Comparison of ENCODE assay signal across 9 cellular contexts in genomic region chr11:128341280-128341679, GRCh38.
DNase-seq lines count a peak whose midpoint lies in the region; ATAC-seq and TF ChIP-seq lines count a peak whose summit lies in the region.
"Had no signal": no experiment of that assay in that cellular context is flagged by ENCODE, and none has a peak within 500 bp of the region (broad histone marks: within the 10 kb centered on the region; RNA-seq: fewer than 3 reads in every experiment).

No MANE protein-coding gene starts in this region.

- peak overlapping the region; percentile 95 for H3K27ac Mint-ChIP-seq in activated CD8-positive, alpha-beta memory T cell treated with anti-CD3 and anti-CD28 coated beads, Interleukin-2, amount 10 ng/mL, durations not matched to agents 7 days and 5 days
- H3K27ac Mint-ChIP-seq in activated T-helper 2 cell treated with anti-CD3 and anti-CD28 coated beads, Interferon-gamma antibody, Interleukin-2, Interleukin-4, amounts not matched to agents 10 μg/mL and 5 μg/mL and 100 μg/mL, durations not matched to agents 14 hours and 24 hours and 36 hours: peak overlapping the region; percentile 81
- H3K27ac Mint-ChIP-seq in mesothelial cell of epicardium: no peak overlapping the region

- intact Hi-C loops in activated T-helper 2 cell treated with anti-CD3 and anti-CD28 coated beads, Interferon-gamma antibody, Interleukin-2, Interleukin-4, amounts not matched to agents 10 μg/mL and 5 μg/mL and 100 μg/mL, durations not matched to agents 14 hours and 24 hours and 36 hours (cut with micrococcal nuclease): loop anchor here (5.0 to 10.0 kb wide), 3 partner anchors 169 to 624 kb away; no protein-coding TSS in a partner anchor

- H3K4me2 ChIP-seq in osteoblast (ENCODE audit: insufficient read depth, low read length): no peak overlapping the region

- H3K27ac ChIP-seq in suprapubic skin (peak overlapping the region; percentile 64), osteoblast (ENCODE audit: low read depth, low read length) (no peak overlapping the region)

- H3K27me3 ChIP-seq in suprapubic skin: no peaks in the 10 kb centered on the region
- H3K27me3 ChIP-seq in osteoblast (ENCODE audit: insufficient read depth, low read length): no peaks in the 10 kb centered on the region

- H4K20me1 ChIP-seq in osteoblast (ENCODE audit: insufficient read depth, low read length): no peaks in the 10 kb centered on the region

- CTCF ChIA-PET in activated CD8-positive, alpha-beta memory T cell treated with anti-CD3 and anti-CD28 coated beads, Interleukin-2, amount 10 ng/mL, durations not matched to agents 7 days and 5 days (lab: Charles Lee): interaction anchor here (0.6 to 3.5 kb wide), 6 partner anchors 13 to 178 kb away, joined by 3 to 31 read pairs (median 3); no protein-coding TSS in a partner anchor

- peak overlapping the region; percentile 54 for H3K4me3 Mint-ChIP-seq in activated CD8-positive, alpha-beta memory T cell treated with anti-CD3 and anti-CD28 coated beads, Interleukin-2, amount 10 ng/mL, durations not matched to agents 7 days and 5 days
- H3K4me3 Mint-ChIP-seq in activated T-helper 2 cell treated with anti-CD3 and anti-CD28 coated beads, Interferon-gamma antibody, Interleukin-2, Interleukin-4, amounts not matched to agents 10 μg/mL and 5 μg/mL and 100 μg/mL, durations not matched to agents 14 hours and 24 hours and 36 hours (ENCODE audit: low read depth): peak overlapping the region; percentile 66
- H3K4me3 Mint-ChIP-seq in mesothelial cell of epicardium: no peak overlapping the region

- peak; percentile 66 for ATAC-seq in activated CD8-positive, alpha-beta memory T cell treated with anti-CD3 and anti-CD28 coated beads, Interleukin-2, amount 10 ng/mL, durations not matched to agents 7 days and 5 days
- no peak for ATAC-seq in GM21529 (IDR thresholded peaks at IDR 0.05; ENCODE audit: unreplicated experiment)

- no peaks in the 10 kb centered on the region for H3K9me3 Mint-ChIP-seq in activated CD8-positive, alpha-beta memory T cell treated with anti-CD3 and anti-CD28 coated beads, Interleukin-2, amount 10 ng/mL, durations not matched to agents 7 days and 5 days (ENCODE audit: low read depth)
- peaks cover 4% of the 10 kb centered on the region for H3K9me3 Mint-ChIP-seq in activated T-helper 2 cell treated with anti-CD3 and anti-CD28 coated beads, Interferon-gamma antibody, Interleukin-2, Interleukin-4, amounts not matched to agents 10 μg/mL and 5 μg/mL and 100 μg/mL, durations not matched to agents 14 hours and 24 hours and 36 hours
- no peaks in the 10 kb centered on the region for H3K9me3 Mint-ChIP-seq in mesothelial cell of epicardium

- H3K4me1 ChIP-seq in suprapubic skin (peaks cover 2% of the 10 kb centered on the region), osteoblast (ENCODE audit: insufficient read depth, low read length) (peaks cover 4% of the 10 kb centered on the region)

- 70% methylated on average over 7 of the region's 7 CpGs for WGBS in suprapubic skin

- H3K4me3 ChIP-seq in suprapubic skin (no peak overlapping the region), osteoblast (ENCODE audit: insufficient read depth, low read length) (no peak overlapping the region)

- no peaks in the 10 kb centered on the region for H3K9me3 ChIP-seq in suprapubic skin
- no peaks in the 10 kb centered on the region for H3K9me3 ChIP-seq in osteoblast (ENCODE audit: low read depth, low read length)

- DNase-seq in activated CD8-positive, alpha-beta memory T cell treated with anti-CD3 and anti-CD28 coated beads, Interleukin-2, amount 10 ng/mL, durations not matched to agents 7 days and 5 days: peak; percentile 84
- DNase-seq in activated CD8-positive, alpha-beta memory T cell treated with anti-CD3 and anti-CD28 coated beads, Interleukin-2, amount 50 U/mL, for 48 hours: no peak
- DNase-seq in activated T-helper 2 cell treated with anti-CD3 and anti-CD28 coated beads, Interferon-gamma antibody, Interleukin-2, Interleukin-4, amounts not matched to agents 10 μg/mL and 5 μg/mL and 100 μg/mL, durations not matched to agents 14 hours and 24 hours and 36 hours (ENCODE audit: low spot score): peak; percentile 62
- DNase-seq in left kidney (ENCODE audit: low read depth, low spot score): peak; percentile 19
- no peak for DNase-seq in suprapubic skin (ENCODE audit: low spot score in 2 of 2)
- no peak for DNase-seq in mesothelial cell of epicardium (ENCODE audit: low spot score in 2 of 2, unreplicated experiment in 2 of 2)
- DNase-seq in osteoblast (ENCODE audit: insufficient read length, low spot score, missing footprints): no peak
- DNase-seq: NCI-H1105 treated with DMSO at 0.1 percent for 48 hours had no signal

- H3K36me3 Mint-ChIP-seq in activated CD8-positive, alpha-beta memory T cell treated with anti-CD3 and anti-CD28 coated beads, Interleukin-2, amount 10 ng/mL, durations not matched to agents 7 days and 5 days: peaks cover 4% of the 10 kb centered on the region
- peaks cover 4% of the 10 kb centered on the region for H3K36me3 Mint-ChIP-seq in activated T-helper 2 cell treated with anti-CD3 and anti-CD28 coated beads, Interferon-gamma antibody, Interleukin-2, Interleukin-4, amounts not matched to agents 10 μg/mL and 5 μg/mL and 100 μg/mL, durations not matched to agents 14 hours and 24 hours and 36 hours (ENCODE audit: low read depth)
- no peaks in the 10 kb centered on the region for H3K36me3 Mint-ChIP-seq in mesothelial cell of epicardium

- no peak for TF ChIP-seq POLR2A in suprapubic skin (IDR thresholded peaks at IDR 0.05)

- H3K27me3 Mint-ChIP-seq in activated CD8-positive, alpha-beta memory T cell treated with anti-CD3 and anti-CD28 coated beads, Interleukin-2, amount 10 ng/mL, durations not matched to agents 7 days and 5 days: no peaks in the 10 kb centered on the region
- no peaks in the 10 kb centered on the region for H3K27me3 Mint-ChIP-seq in activated T-helper 2 cell treated with anti-CD3 and anti-CD28 coated beads, Interferon-gamma antibody, Interleukin-2, Interleukin-4, amounts not matched to agents 10 μg/mL and 5 μg/mL and 100 μg/mL, durations not matched to agents 14 hours and 24 hours and 36 hours (ENCODE audit: low read depth)
- H3K27me3 Mint-ChIP-seq in mesothelial cell of epicardium (ENCODE audit: low read depth): peaks cover 1% of the 10 kb centered on the region

- no peaks in the 10 kb centered on the region for H3K79me2 ChIP-seq in osteoblast (ENCODE audit: insufficient read depth, low read length)

- H3K4me1 Mint-ChIP-seq in activated CD8-positive, alpha-beta memory T cell treated with anti-CD3 and anti-CD28 coated beads, Interleukin-2, amount 10 ng/mL, durations not matched to agents 7 days and 5 days: peaks cover 65% of the 10 kb centered on the region
- H3K4me1 Mint-ChIP-seq in activated T-helper 2 cell treated with anti-CD3 and anti-CD28 coated beads, Interferon-gamma antibody, Interleukin-2, Interleukin-4, amounts not matched to agents 10 μg/mL and 5 μg/mL and 100 μg/mL, durations not matched to agents 14 hours and 24 hours and 36 hours (ENCODE audit: low read depth): peaks cover 73% of the 10 kb centered on the region
- peaks cover 3% of the 10 kb centered on the region for H3K4me1 Mint-ChIP-seq in mesothelial cell of epicardium

- TF ChIP-seq CTCF in suprapubic skin (IDR thresholded peaks at IDR 0.05) (no peak), mesothelial cell of epicardium (IDR thresholded peaks at IDR 0.05; ENCODE audit: unreplicated experiment) (no peak), osteoblast (IDR thresholded peaks at IDR 0.05; ENCODE audit: extremely low read depth, low read depth, low read length) (no peak)

- no peak for TF ChIP-seq EP300 in suprapubic skin (IDR thresholded peaks at IDR 0.05)

- no peaks in the 10 kb centered on the region for H3K36me3 ChIP-seq in suprapubic skin
- H3K36me3 ChIP-seq in osteoblast (ENCODE audit: insufficient read depth, low read length): no peaks in the 10 kb centered on the region

- no peak overlapping the region for H2AFZ ChIP-seq in osteoblast (ENCODE audit: low read length)

Comparison
In these comparisons a context has a peak if more than half of its experiments do, and no peak if none do; other contexts are left out.
1. DNase-seq: peak in activated CD8-positive, alpha-beta memory T cell treated with anti-CD3 and anti-CD28 coated beads, Interleukin-2, amount 10 ng/mL, durations not matched to agents 7 days and 5 days (single experiment), activated T-helper 2 cell treated with anti-CD3 and anti-CD28 coated beads, Interferon-gamma antibody, Interleukin-2, Interleukin-4, amounts not matched to agents 10 μg/mL and 5 μg/mL and 100 μg/mL, durations not matched to agents 14 hours and 24 hours and 36 hours (single experiment) and left kidney (single experiment); none in activated CD8-positive, alpha-beta memory T cell treated with anti-CD3 and anti-CD28 coated beads, Interleukin-2, amount 50 U/mL, for 48 hours (single experiment), suprapubic skin (0 of 2), mesothelial cell of epicardium (0 of 2) and osteoblast (single experiment).